25 cellular contexts compared by ENCODE assay signal in the genomic region with DNA sequence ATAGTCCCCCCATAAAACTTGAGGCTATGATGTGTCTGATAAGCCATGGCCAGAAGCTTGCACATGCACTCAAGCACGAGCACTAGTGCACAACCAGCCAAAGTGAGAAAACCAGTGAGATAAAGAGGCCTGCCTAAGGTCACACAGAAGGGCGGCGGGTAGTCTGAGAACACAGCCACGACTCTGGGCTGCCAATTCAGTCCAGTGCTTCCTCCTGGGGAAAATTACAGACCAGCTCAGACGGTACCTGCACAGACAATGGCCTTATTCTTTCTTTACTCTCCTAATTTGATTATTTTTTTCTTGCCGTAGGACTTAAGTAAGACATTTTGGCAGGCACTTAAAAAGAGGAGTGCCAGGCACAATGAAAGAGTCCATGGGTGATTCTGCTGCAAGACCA.
DNase-seq lines count a peak whose midpoint lies in the region; ATAC-seq and TF ChIP-seq lines count a peak whose summit lies in the region.
"Had no signal": no experiment of that assay in that cellular context is flagged by ENCODE, and none has a peak within 500 bp of the region (broad histone marks: within the 10 kb centered on the region; RNA-seq: fewer than 3 reads in every experiment).

No MANE protein-coding gene starts in this region.

- TF ChIP-seq POLR2A in breast epithelium (IDR thresholded peaks at IDR 0.05): no peak

- H3K36me3 Mint-ChIP-seq in MCF 10A (ENCODE audit: insufficient read depth, unreplicated experiment) (no peaks in the 10 kb centered on the region), neural progenitor cell (no peaks in the 10 kb centered on the region)
- H3K36me3 Mint-ChIP-seq: CD14-positive monocyte; CD8-positive, alpha-beta memory T cell had no signal

- intact Hi-C loops in breast epithelium (cut with DNase I; ENCODE audit: low total_unique reads): no loop called here
- intact Hi-C loops in MCF 10A (cut with micrococcal nuclease): no loop called here
- intact Hi-C loops in mammary epithelial cell (cut with micrococcal nuclease): no loop called here

- H3K27me3 Mint-ChIP-seq in MCF 10A (ENCODE audit: insufficient read depth, unreplicated experiment) (no peaks in the 10 kb centered on the region), neural progenitor cell (ENCODE audit: insufficient read depth, low read depth) (no peaks in the 10 kb centered on the region)
- H3K27me3 Mint-ChIP-seq: CD4-positive, alpha-beta T cell; CD8-positive, alpha-beta memory T cell had no signal

- BruUV-seq in MCF 10A (replicated peaks; lab: Mats Ljungman, UMichigan) (no TSS peak), mammary epithelial cell (replicated peaks; lab: Mats Ljungman, UMichigan) (no TSS peak)

- H3K4me3 ChIP-seq in breast epithelium (no peak overlapping the region), mammary epithelial cell (replicated peaks in 1 of 3; ENCODE audit: insufficient read depth in 1 of 3, low read depth in 2 of 3, low read length in 3 of 3) (no peak overlapping the region), neural progenitor cell (no peak overlapping the region)
- H3K4me3 ChIP-seq: A549; BLaER1 treated with 17β-estradiol and CSF1 and Interleukin-3, amounts not matched to agents 10 nM and 100 nM; GM23338 had no signal

- H3K9me3 Mint-ChIP-seq in MCF 10A (ENCODE audit: unreplicated experiment): no peaks in the 10 kb centered on the region
- H3K9me3 Mint-ChIP-seq in neural progenitor cell: no peaks in the 10 kb centered on the region
- H3K9me3 Mint-ChIP-seq: GM23338, H9 had no signal

- in situ Hi-C loops in mammary epithelial cell (cut with MboI; ENCODE audit: low sequenced_read_pairs in 2 of 2): no loop called here

- peak overlapping the region; percentile 63 for H2AFZ ChIP-seq in mammary epithelial cell (ENCODE audit: low read depth, low read length)
- H2AFZ ChIP-seq in neural progenitor cell (replicated peaks): no peak overlapping the region
- H2AFZ ChIP-seq: GM23338 had no signal

- CTCF ChIA-PET in MCF 10A (lab: Yijun Ruan, JAX): no interaction called here
- CTCF ChIA-PET in mammary epithelial cell (lab: Charles Lee; ENCODE audit: low non-redundant PET): no interaction called here

- no peak overlapping the region for H3K4me3 Mint-ChIP-seq in MCF 10A (ENCODE audit: unreplicated experiment)
- H3K4me3 Mint-ChIP-seq in neural progenitor cell: no peak overlapping the region
- H3K4me3 Mint-ChIP-seq: CD14-positive monocyte; CD4-positive, alpha-beta T cell; CD8-positive, alpha-beta memory T cell; GM23338; H9 had no signal

- H3K9me3 ChIP-seq in breast epithelium (no peaks in the 10 kb centered on the region), mammary epithelial cell (replicated peaks; ENCODE audit: insufficient read depth, low read length) (no peaks in the 10 kb centered on the region), neural progenitor cell (ENCODE audit: low read depth) (no peaks in the 10 kb centered on the region)
- H3K9me3 ChIP-seq: A549, BE2C had no signal

- ATAC-seq in HG03342 (IDR thresholded peaks at IDR 0.05; ENCODE audit: unreplicated experiment): no peak
- ATAC-seq: A549, GM23338, HCT116 had no signal

- H4K20me1 ChIP-seq in mammary epithelial cell (ENCODE audit: insufficient read depth, low read length): no peaks in the 10 kb centered on the region
- H4K20me1 ChIP-seq in neural progenitor cell (ENCODE audit: low read depth): no peaks in the 10 kb centered on the region
- H4K20me1 ChIP-seq: BLaER1 treated with 17β-estradiol and CSF1 and Interleukin-3, amounts not matched to agents 10 nM and 100 nM had no signal

- H3K9ac ChIP-seq in mammary epithelial cell (ENCODE audit: insufficient read depth, low read length) (no peak overlapping the region), neural progenitor cell (no peak overlapping the region)
- H3K9ac ChIP-seq: BLaER1 treated with 17β-estradiol and CSF1 and Interleukin-3, amounts not matched to agents 10 nM and 100 nM had no signal

- POLR2A ChIA-PET in MCF 10A (lab: Yijun Ruan, JAX): no interaction called here

- DNase-seq in breast epithelium (ENCODE audit: low spot score in 2 of 2): peak in 1 of 2 donors; percentile 50
- DNase-seq in MCF 10A (ENCODE audit: unreplicated experiment): no peak
- peak; percentile 9 for DNase-seq in NCI-H526 treated with DMSO at 0.1 percent for 48 hours (lab: John Stamatoyannopoulos, UW)
- DNase-seq in mammary epithelial cell: no peak
- peak; percentile 22 for DNase-seq in neural progenitor cell (ENCODE audit: low spot score)
- DNase-seq in ureter (ENCODE audit: low spot score): no peak
- DNase-seq in UCSD-AML1 (lab: John Stamatoyannopoulos, UW; ENCODE audit: unreplicated experiment): no peak
- DNase-seq: 8988T; ACHN; AML-193; BE2C; Calu3; CD4-positive, alpha-beta T cell; CD8-positive, alpha-beta memory T cell; COR-L47; DMS53; DMS79 treated with DMSO at 0.1 percent for 48 hours; GF-D8; H9 had no signal

- WGBS in mammary epithelial cell (ENCODE audit: low coverage, missing lambda C conversion rate): 18% methylated on average over 6 of the region's 6 CpGs

- no peaks in the 10 kb centered on the region for H3K36me3 ChIP-seq in breast epithelium
- H3K36me3 ChIP-seq in mammary epithelial cell (ENCODE audit: insufficient read depth, low read length): no peaks in the 10 kb centered on the region
- H3K36me3 ChIP-seq in neural progenitor cell: no peaks in the 10 kb centered on the region
- H3K36me3 ChIP-seq: BE2C; BLaER1 treated with 17β-estradiol and CSF1 and Interleukin-3, amounts not matched to agents 10 nM and 100 nM had no signal

- peak overlapping the region; percentile 48 to 53 for H3K27ac ChIP-seq in breast epithelium
- H3K27ac ChIP-seq in mammary epithelial cell (ENCODE audit: insufficient read depth, low read depth, low read length): no peak overlapping the region
- no peak overlapping the region for H3K27ac ChIP-seq in neural progenitor cell
- H3K27ac ChIP-seq: A549; BLaER1 treated with 17β-estradiol and CSF1 and Interleukin-3, amounts not matched to agents 10 nM and 100 nM had no signal

- H3K4me1 ChIP-seq in breast epithelium (no peaks in the 10 kb centered on the region), mammary epithelial cell (ENCODE audit: insufficient read depth, low read length) (no peaks in the 10 kb centered on the region), neural progenitor cell (peaks cover 33% of the 10 kb centered on the region)
- H3K4me1 ChIP-seq: A549, BE2C had no signal

- H3F3A ChIP-seq in neural progenitor cell (ENCODE audit: low read depth): peaks cover 25% of the 10 kb centered on the region

- no peak for TF ChIP-seq CTCF in breast epithelium (IDR thresholded peaks at IDR 0.05)
- no peak for TF ChIP-seq CTCF in MCF 10A (IDR thresholded peaks at IDR 0.05; ENCODE audit: unreplicated experiment)
- TF ChIP-seq CTCF in mammary epithelial cell (conservative IDR thresholded peaks at IDR 0.05 in 1 of 2, IDR thresholded peaks at IDR 0.05 in 1 of 2; ENCODE audit: extremely low read depth in 1 of 2, insufficient read depth in 1 of 2, low read depth in 1 of 2, low read length in 2 of 2): no peak
- no peak for TF ChIP-seq CTCF in neural progenitor cell (IDR thresholded peaks at IDR 0.05)

- H3K27ac Mint-ChIP-seq in MCF 10A (ENCODE audit: low read depth, unreplicated experiment) (no peak overlapping the region), neural progenitor cell (no peak overlapping the region)
- H3K27ac Mint-ChIP-seq: CD14-positive monocyte; CD4-positive, alpha-beta T cell; CD8-positive, alpha-beta memory T cell; GM23338; H9 had no signal

- dilution Hi-C loops in mammary epithelial cell (cut with HindIII; ENCODE audit: low sequenced_read_pairs): no loop called here

- no peaks in the 10 kb centered on the region for H3K4me1 Mint-ChIP-seq in MCF 10A (ENCODE audit: insufficient read depth, unreplicated experiment)
- H3K4me1 Mint-ChIP-seq in neural progenitor cell: no peaks in the 10 kb centered on the region
- H3K4me1 Mint-ChIP-seq: CD14-positive monocyte; CD8-positive, alpha-beta memory T cell had no signal

- H3K27me3 ChIP-seq in breast epithelium (no peaks in the 10 kb centered on the region), mammary epithelial cell (ENCODE audit: insufficient read depth, low read length) (no peaks in the 10 kb centered on the region), neural progenitor cell (no peaks in the 10 kb centered on the region)
- H3K27me3 ChIP-seq: BE2C; BLaER1 treated with 17β-estradiol and CSF1 and Interleukin-3, amounts not matched to agents 10 nM and 100 nM had no signal

- H3K4me2 ChIP-seq in mammary epithelial cell (ENCODE audit: insufficient read depth, low read depth, low read length): no peak overlapping the region
- no peak overlapping the region for H3K4me2 ChIP-seq in neural progenitor cell
- H3K4me2 ChIP-seq: A549, GM23338 had no signal

- H3K79me2 ChIP-seq in mammary epithelial cell (ENCODE audit: insufficient read depth, low read length) (no peaks in the 10 kb centered on the region), neural progenitor cell (ENCODE audit: low read depth) (no peaks in the 10 kb centered on the region)

Comparison
In these comparisons a context has a peak if more than half of its experiments do, and no peak if none do; other contexts are left out.
1. H3K27ac ChIP-seq: peak in breast epithelium (2 of 2); none in mammary epithelial cell (single experiment) and neural progenitor cell (single experiment).
2. DNase-seq: peak in NCI-H526 treated with DMSO at 0.1 percent for 48 hours (single experiment) and neural progenitor cell (single experiment); none in MCF 10A (single experiment), mammary epithelial cell (single experiment), ureter (single experiment) and UCSD-AML1 (single experiment).